18 cellular contexts compared by ENCODE assay signal in genomic region chr3:194637066-194637465, GRCh38. TPM values are rescaled to one million over a fixed set of nuclear protein-coding genes. Genes with fewer than 3 reads are reported as not detected.
DNase-seq lines count a peak whose midpoint lies in the region; ATAC-seq and TF ChIP-seq lines count a peak whose summit lies in the region.
"Had no signal": no experiment of that assay in that cellular context is flagged by ENCODE, and none has a peak within 500 bp of the region (broad histone marks: within the 10 kb centered on the region; RNA-seq: fewer than 3 reads in every experiment).

No MANE protein-coding gene starts in this region.

- no peak for DNase-seq in CD4-positive, alpha-beta T cell
- DNase-seq in H7: peak; percentile 25
- peak; percentile 9 for DNase-seq in adipocyte (ENCODE audit: low read depth)
- peak; percentile 28 for DNase-seq in mesenteric fat pad (ENCODE audit: low spot score)
- DNase-seq in GM13976 (ENCODE audit: low spot score): no peak
- DNase-seq in NCI-H1092 treated with DMSO at 0.1 percent for 48 hours (lab: John Stamatoyannopoulos, UW): no peak
- DNase-seq: activated CD4-positive, alpha-beta T cell treated with anti-CD3 and anti-CD28 coated beads, Interleukin-2, amount 50 U/mL, for 48 hours; activated T-cell treated with anti-CD3 and anti-CD28 coated beads, Interleukin-2, amount 50 U/mL, for 72 hours; dermis blood vessel endothelial cell; erythroblast; left ventricle myocardium superior; NCI-H1417; pancreas; stimulated activated CD4-positive, alpha-beta T cell treated with anti-CD3 and anti-CD28 coated beads, Interleukin-2, amount 100 ng/mL, for 24 hours; T-helper 1 cell; WERI-Rb-1 had no signal

- H3K36me3 ChIP-seq in H7 (replicated peaks; ENCODE audit: control insufficient read depth, insufficient read depth, low read length): peaks cover 8% of the 10 kb centered on the region
- peaks cover 15% of the 10 kb centered on the region for H3K36me3 ChIP-seq in adipocyte (ENCODE audit: control insufficient read depth, insufficient read depth, low read length, severe bottlenecking)
- H3K36me3 ChIP-seq: WERI-Rb-1 had no signal

- in situ Hi-C loops in GM13976 (cut with MboI; ENCODE audit: low sequenced_read_pairs, unreplicated experiment): no loop called here

- intact Hi-C loops in CD4-positive, alpha-beta T cell (cut with DNase I, micrococcal nuclease): no loop called here

- POLR2A ChIA-PET in CD4-positive, alpha-beta T cell (lab: Charles Lee): no interaction called here

- peak overlapping the region; percentile 54 for H3K4me3 Mint-ChIP-seq in CD4-positive, alpha-beta T cell
- H3K4me3 Mint-ChIP-seq: activated naive CD8-positive, alpha-beta T cell; activated T-cell treated with anti-CD3 and anti-CD28 coated beads, Interleukin-2, amount 50 U/mL, for 72 hours had no signal

- H3K27ac ChIP-seq in CD4-positive, alpha-beta T cell (ENCODE audit: low read depth, low read length): no peak overlapping the region
- H3K27ac ChIP-seq: pancreas, WERI-Rb-1 had no signal

- H3K27me3 Mint-ChIP-seq in CD4-positive, alpha-beta T cell: no peaks in the 10 kb centered on the region
- H3K27me3 Mint-ChIP-seq: activated naive CD8-positive, alpha-beta T cell had no signal

- H3K9me3 Mint-ChIP-seq in CD4-positive, alpha-beta T cell: no peaks in the 10 kb centered on the region
- H3K9me3 Mint-ChIP-seq: activated T-cell treated with anti-CD3 and anti-CD28 coated beads, Interleukin-2, amount 50 U/mL, for 72 hours had no signal

- no peaks in the 10 kb centered on the region for H3K9me3 ChIP-seq in CD4-positive, alpha-beta T cell (ENCODE audit: control insufficient read depth, low read length)
- H3K9me3 ChIP-seq in adipocyte (ENCODE audit: control insufficient read depth, low read length): no peaks in the 10 kb centered on the region
- H3K9me3 ChIP-seq: pancreas had no signal

- H3K9ac ChIP-seq in adipocyte (ENCODE audit: low read length): no peak overlapping the region

- peaks cover 15% of the 10 kb centered on the region for H3K4me1 ChIP-seq in adipocyte (ENCODE audit: control insufficient read depth, insufficient read depth, low read length)
- H3K4me1 ChIP-seq: pancreas had no signal

- no peaks in the 10 kb centered on the region for H3K27me3 ChIP-seq in CD4-positive, alpha-beta T cell (ENCODE audit: control insufficient read depth, insufficient read depth, low read length)
- H3K27me3 ChIP-seq in H7 (ENCODE audit: control insufficient read depth, insufficient read depth, low read length): peaks cover 2% of the 10 kb centered on the region
- H3K27me3 ChIP-seq in adipocyte (replicated peaks; ENCODE audit: control insufficient read depth, insufficient read depth, low read length): no peaks in the 10 kb centered on the region
- H3K27me3 ChIP-seq: pancreas had no signal

- H3K4me3 ChIP-seq in H7 (ENCODE audit: insufficient read depth, low read depth, low read length) (no peak overlapping the region), adipocyte (ENCODE audit: low read length) (no peak overlapping the region)
- H3K4me3 ChIP-seq: pancreas had no signal

- no peak for ATAC-seq in CD4-positive, alpha-beta T cell (ENCODE audit: poor library complexity)
- ATAC-seq in GM21619 (IDR thresholded peaks at IDR 0.05; ENCODE audit: unreplicated experiment): no peak
- ATAC-seq: activated T-cell treated with anti-CD3 and anti-CD28 coated beads, Interleukin-2, amount 50 U/mL, for 72 hours; left ventricle myocardium superior; pancreas had no signal

- peaks cover 22% of the 10 kb centered on the region for H3K36me3 Mint-ChIP-seq in CD4-positive, alpha-beta T cell (ENCODE audit: low read depth)

- no peak overlapping the region for H3K27ac Mint-ChIP-seq in CD4-positive, alpha-beta T cell
- H3K27ac Mint-ChIP-seq: activated naive CD8-positive, alpha-beta T cell; activated T-cell treated with anti-CD3 and anti-CD28 coated beads, Interleukin-2, amount 50 U/mL, for 72 hours had no signal

- CTCF ChIA-PET in CD4-positive, alpha-beta T cell (lab: Charles Lee): no interaction called here

- peaks cover 22% of the 10 kb centered on the region for H3K4me1 Mint-ChIP-seq in CD4-positive, alpha-beta T cell (ENCODE audit: low read depth)

- no peak for TF ChIP-seq CTCF in CD4-positive, alpha-beta T cell (IDR thresholded peaks at IDR 0.05)
- TF ChIP-seq CTCF in GM13976 (IDR thresholded peaks at IDR 0.05; ENCODE audit: borderline replicate concordance, control extremely low read depth, extremely low read depth, insufficient read depth, missing control alignments): no peak

RNA-seq across cellular contexts. Expression of gene TMEM44, which starts 3.8 kb away (rescaled TPM):
- total RNA-seq in CD4-positive, alpha-beta T cell: 1 to 10 TPM in 1 of 2 experiments, under 1 TPM in 1; 0.98 to 1.1 TPM
- 5.4 and 9.8 TPM in 2 replicates for total RNA-seq in H7 (2014; rRNA removed; shearing (Covaris generic))
- total RNA-seq in mesenteric fat pad: 12.4 TPM

RNA-seq across cellular contexts. Expression of gene LSG1, which starts 34.9 kb away (rescaled TPM):
- 10 to 100 TPM; 37.9 to 44.6 TPM for total RNA-seq in CD4-positive, alpha-beta T cell
- total RNA-seq in H7 (2014; rRNA removed; shearing (Covaris generic)): 47.1 and 51.1 TPM in 2 replicates
- 37.6 TPM for total RNA-seq in mesenteric fat pad

RNA-seq across cellular contexts. Expression of gene FAM43A, which starts 48.6 kb away (rescaled TPM):
- 1 to 10 TPM; 2.4 to 2.6 TPM for total RNA-seq in CD4-positive, alpha-beta T cell
- 5.0 and 5.5 TPM in 2 replicates for total RNA-seq in H7 (2014; rRNA removed; shearing (Covaris generic))
- total RNA-seq in mesenteric fat pad: 22.3 TPM

Comparison
In these comparisons a context has a peak if more than half of its experiments do, and no peak if none do; other contexts are left out.
1. DNase-seq: peak in H7 (single experiment), adipocyte (single experiment) and mesenteric fat pad (single experiment); none in CD4-positive, alpha-beta T cell (0 of 10), GM13976 (single experiment) and NCI-H1092 treated with DMSO at 0.1 percent for 48 hours (single experiment).